22 cellular contexts compared by ENCODE assay signal in the genomic region with DNA sequence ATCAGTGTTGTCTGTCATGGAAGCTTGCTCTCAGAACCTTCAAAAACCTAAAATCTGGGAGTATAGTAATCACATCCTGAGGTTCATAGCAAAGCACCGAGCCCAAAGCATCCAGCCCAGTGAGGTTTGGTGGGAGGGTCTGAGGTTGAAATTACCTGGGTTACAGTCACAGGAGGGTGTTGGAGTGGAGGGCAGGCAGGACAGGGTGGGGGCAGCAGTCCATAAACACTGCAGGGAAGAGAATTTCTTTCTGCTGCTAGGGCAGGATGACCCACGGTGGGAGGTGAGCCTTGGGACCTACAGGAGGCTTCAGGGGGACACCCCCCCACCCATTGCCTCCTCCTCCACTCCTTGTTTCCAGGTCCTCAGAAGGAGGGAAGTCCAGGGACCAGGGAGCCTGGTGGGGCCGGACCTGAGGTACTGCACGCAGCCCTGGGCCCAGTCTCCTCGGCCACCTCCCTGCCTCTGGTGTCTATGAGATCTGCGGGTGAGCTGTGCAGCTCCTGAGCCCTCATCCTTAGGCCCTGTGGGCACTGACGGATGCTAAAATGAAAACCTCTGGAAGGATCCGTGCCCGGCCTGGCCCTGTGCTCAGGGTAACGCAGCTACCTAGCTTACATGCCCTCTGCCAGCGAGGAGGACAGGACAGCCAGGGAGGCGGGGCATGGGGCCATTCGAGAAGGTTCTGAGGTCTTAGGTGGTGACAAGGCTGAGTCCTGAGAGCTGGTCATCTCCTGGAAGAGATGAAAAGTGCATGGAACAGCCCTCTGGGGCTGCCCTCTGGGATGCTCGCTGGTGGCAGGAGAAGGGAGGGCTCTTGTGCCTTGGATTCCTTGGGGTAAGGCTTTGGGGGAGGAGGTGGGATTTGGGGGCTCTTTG. TPM values are rescaled to one million over a fixed set of nuclear protein-coding genes. Genes with fewer than 3 reads are reported as not detected.
DNase-seq lines count a peak whose midpoint lies in the region; ATAC-seq and TF ChIP-seq lines count a peak whose summit lies in the region.
"Had no signal": no experiment of that assay in that cellular context is flagged by ENCODE, and none has a peak within 500 bp of the region (broad histone marks: within the 10 kb centered on the region; RNA-seq: fewer than 3 reads in every experiment).

No MANE protein-coding gene starts in this region.

- intact Hi-C loops in Right ventricle myocardium inferior (cut with DNase I) (no loop called here), left ventricle myocardium inferior (cut with micrococcal nuclease) (no loop called here), sciatic nerve (cut with DNase I) (no loop called here), left cardiac atrium (cut with DNase I) (loop anchor here in 1 of 2 donors (5.0 kb wide), 1 partner anchor 627 kb away; no protein-coding TSS in a partner anchor)

- H3K9ac ChIP-seq in iPS-20b (ENCODE audit: low read depth, low read length), result no peak overlapping the region
- H3K9ac ChIP-seq: GM23248 had no signal

- H3K36me3 ChIP-seq in left ventricle myocardium inferior, result no peaks in the 10 kb centered on the region
- no peaks in the 10 kb centered on the region for H3K36me3 ChIP-seq in iPS-20b (ENCODE audit: insufficient read depth, low read depth, low read length)
- H3K36me3 ChIP-seq: neutrophil had no signal

- no peak overlapping the region for H3K27ac ChIP-seq in left ventricle myocardium inferior (replicated peaks)
- no peak overlapping the region for H3K27ac ChIP-seq in iPS-20b (ENCODE audit: low read length)
- H3K27ac ChIP-seq: A549, GM23248, neutrophil had no signal

- H3K9me3 ChIP-seq in left ventricle myocardium inferior (replicated peaks), result no peaks in the 10 kb centered on the region
- H3K9me3 ChIP-seq in iPS-20b (ENCODE audit: insufficient read depth, low read depth, low read length), result no peaks in the 10 kb centered on the region
- H3K9me3 ChIP-seq: A549, neutrophil had no signal

- H3K4me3 ChIP-seq in left ventricle myocardium inferior, result no peak overlapping the region
- H3K4me3 ChIP-seq in iPS-20b (ENCODE audit: low read length), result peak overlapping the region; percentile 77; the same call in 1 of the 2 replicates
- H3K4me3 ChIP-seq: A549, GM23248 had no signal

- H3K4me1 ChIP-seq in left ventricle myocardium inferior (peaks cover 19% of the 10 kb centered on the region), iPS-20b (ENCODE audit: insufficient read depth, low read length) (peaks cover 19% of the 10 kb centered on the region; the same call in 1 of the 2 replicates)
- H3K4me1 ChIP-seq: A549 had no signal

- DNase-seq in Right ventricle myocardium inferior (ENCODE audit: missing footprints) (no peak), left ventricle myocardium inferior (no peak), sciatic nerve (ENCODE audit: low spot score) (no peak), T-helper 2 cell (no peak), ecto neural progenitor cell (ENCODE audit: low spot score) (no peak), left cardiac atrium (no peak)
- DNase-seq: activated CD4-positive, alpha-beta T cell treated with anti-CD3 and anti-CD28 coated beads for 48 hours; activated CD8-positive, alpha-beta memory T cell treated with anti-CD3 and anti-CD28 coated beads, Interleukin-2, amount 50 U/mL, for 4 hours; activated naive CD4-positive, alpha-beta T cell treated with Interleukin-2 at 50 U/mL for 16 hours; C1 segment of cervical spinal cord; DMS53; erythroblast; GM23248; KG1; NCI-H1092 treated with DMSO at 0.1 percent for 48 hours; NCI-H2107; stimulated activated CD4-positive, alpha-beta T cell treated with anti-CD3 and anti-CD28 coated beads, Interleukin-2, amount 100 ng/mL, for 48 hours; T1000 had no signal

- ATAC-seq in Right ventricle myocardium inferior (peak; percentile 23), sciatic nerve (peak; percentile 8), GM19397 (IDR thresholded peaks at IDR 0.05; ENCODE audit: unreplicated experiment) (no peak), left cardiac atrium (no peak)
- ATAC-seq: A549 had no signal

- no peak for TF ChIP-seq CTCF in left ventricle myocardium inferior (IDR thresholded peaks at IDR 0.05; ENCODE audit: borderline replicate concordance)

- H3K27me3 ChIP-seq in left ventricle myocardium inferior (ENCODE audit: low read depth), result peaks cover 65% of the 10 kb centered on the region
- peaks cover 25% of the 10 kb centered on the region for H3K27me3 ChIP-seq in iPS-20b (ENCODE audit: insufficient read depth, low read length)

RNA-seq across cellular contexts. Expression of gene ADCY2, which starts 1.8 kb away (rescaled TPM):
- total RNA-seq in Right ventricle myocardium inferior, result 0.19 TPM
- 0.30 TPM for total RNA-seq in left ventricle myocardium inferior
- total RNA-seq in sciatic nerve, result 10.0 TPM
- total RNA-seq in left cardiac atrium, result 1 to 10 TPM in 1 of 2 donors, under 1 TPM in 1; 0.35 to 1.1 TPM
- total RNA-seq: GM23248 had no signal

Comparison
In these comparisons a context has a peak if more than half of its experiments do, and no peak if none do; other contexts are left out.
1. ATAC-seq: peak in Right ventricle myocardium inferior (single experiment) and sciatic nerve (single experiment); none in GM19397 (single experiment) and left cardiac atrium (0 of 2).